ENCODE assay signal across 29 cellular contexts in the genomic region with DNA sequence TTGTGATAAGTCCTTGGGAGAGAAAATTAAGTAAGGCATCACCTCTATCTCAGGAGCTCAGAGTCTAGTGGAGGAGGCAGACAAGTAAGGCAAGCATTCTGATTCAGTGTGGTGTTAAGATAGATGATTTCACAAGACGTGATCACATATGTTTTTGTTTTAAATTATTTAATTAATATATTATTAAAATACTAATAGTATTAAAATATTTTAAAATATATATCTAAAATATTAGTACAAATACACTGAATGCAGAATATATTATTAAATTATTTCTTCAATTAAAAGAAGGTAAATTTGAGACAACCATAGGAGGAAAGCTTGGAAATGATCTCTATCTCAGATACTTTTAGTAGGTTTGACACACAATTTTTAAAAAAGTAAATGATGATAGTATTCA. TPM values are rescaled to one million over a fixed set of nuclear protein-coding genes. Genes with fewer than 3 reads are reported as not detected.
"Had no signal": no experiment of that assay in that cellular context is flagged by ENCODE, and none has a peak within 500 bp of the region (broad histone marks: within the 10 kb centered on the region; RNA-seq: fewer than 3 reads in every experiment).

No MANE protein-coding gene starts in this region.

- H3K4me3 ChIP-seq: psoas muscle, right lobe of liver, sigmoid colon, smooth muscle cell, spleen, suprapubic skin, testis, tibial artery, transverse colon, upper lobe of right lung, uterus had no signal

- ATAC-seq: naive thymus-derived CD8-positive, alpha-beta T cell; natural killer cell treated with Interleukin-12 subunit alpha and Interleukin-12 subunit beta and Interleukin-15 and Interleukin-18, amount 100 ng/mL, for 72 hours; psoas muscle; right cardiac atrium; right lobe of liver; stimulated activated memory B cell treated with anti-CD40 and anti-IgM and Interleukin-4, amounts not matched to agents 10 μg/mL and 1 μg/mL and 100 μg/mL, for 72 hours; stimulated activated naive CD8-positive, alpha-beta T cell treated with anti-CD3 and anti-CD28 coated beads, Interleukin-15, amount 100 ng/mL, for 72 hours; stimulated activated naive CD8-positive, alpha-beta T cell treated with anti-CD3 and anti-CD28 coated beads, Interleukin-15, Interleukin-2, amounts not matched to agents 100 U/mL and 50 U/mL, for 24 hours; upper lobe of right lung had no signal

- H3K27ac ChIP-seq: neutrophil, parathyroid adenoma, psoas muscle, right lobe of liver, sigmoid colon, spleen, suprapubic skin, testis, tibial artery, transverse colon, upper lobe of right lung, uterus had no signal

- H3K4me1 ChIP-seq: parathyroid adenoma, psoas muscle, right lobe of liver, sigmoid colon, spleen, suprapubic skin, testis, tibial artery, transverse colon, upper lobe of right lung, uterus had no signal

- H3K27me3 ChIP-seq: neutrophil, right lobe of liver, sigmoid colon, suprapubic skin, testis, tibial artery, transverse colon, upper lobe of right lung, uterus had no signal

- H3K36me3 ChIP-seq: neutrophil, right lobe of liver, sigmoid colon, spleen, suprapubic skin, tibial artery, transverse colon, upper lobe of right lung, uterus had no signal

- DNase-seq: naive thymus-derived CD8-positive, alpha-beta T cell; nephron progenitor cell; nucleus accumbens; posterior cingulate gyrus; psoas muscle; right cardiac atrium; right lobe of liver; sigmoid colon; spleen; stimulated activated CD4-positive, alpha-beta T cell treated with anti-CD3 and anti-CD28 coated beads, Interleukin-12 subunit alpha, Interleukin-12 subunit beta, amount 100 ng/mL, for 4 hours; stimulated activated CD4-positive, alpha-beta T cell treated with anti-CD3 and anti-CD28 coated beads, Interleukin-1b, Interleukin-23, amount 100 ng/mL, for 48 hours; stimulated activated CD4-positive, alpha-beta T cell treated with anti-CD3 and anti-CD28 coated beads, Interleukin-4, amount 100 ng/mL, for 1 hour; stimulated activated CD4-positive, alpha-beta T cell treated with anti-CD3 and anti-CD28 coated beads, Interleukin-4, amount 100 ng/mL, for 4 hours; stimulated activated CD8-positive, alpha-beta memory T cell treated with anti-CD3 and anti-CD28 coated beads, Interleukin-4, amount 100 ng/mL, for 48 hours; stimulated activated naive CD4-positive, alpha-beta T cell; stimulated activated naive CD8-positive, alpha-beta T cell treated with anti-CD3 and anti-CD28 coated beads, Interleukin-15, amount 100 ng/mL, for 72 hours; stimulated activated naive CD8-positive, alpha-beta T cell treated with anti-CD3 and anti-CD28 coated beads, Interleukin-15, Interleukin-2, amounts not matched to agents 100 U/mL and 50 U/mL, for 24 hours; substantia nigra; testis; tibial artery; transverse colon; upper lobe of right lung; uterus had no signal

- H3K9me3 ChIP-seq: neutrophil, psoas muscle, right lobe of liver, sigmoid colon, suprapubic skin, testis, transverse colon, upper lobe of right lung, uterus had no signal

RNA-seq across cellular contexts. Expression of a gene that starts 51.5 kb away (rescaled TPM):
- total RNA-seq: naive thymus-derived CD8-positive, alpha-beta T cell; natural killer cell treated with Interleukin-12 subunit alpha and Interleukin-12 subunit beta and Interleukin-15 and Interleukin-18, amount 100 ng/mL, for 72 hours had no signal
- polyA plus RNA-seq: naive thymus-derived CD8-positive, alpha-beta T cell; spleen had no signal
